ENCODE assay signal across 1 cellular context in genomic region chr16:15509051-15509592, GRCh38.
TF ChIP-seq lines count a peak whose summit lies in the region.

No MANE protein-coding gene starts in this region.

TF ChIP-seq in K562, 482 proteins besides CTCF, POLR2A, EP300 and RAD21 (continued from another document):
- TF ChIP-seq ZNF639 (CRISPR knock-in tag; conservative IDR thresholded peaks at IDR 0.05 in 1 of 2, IDR thresholded peaks at IDR 0.05 in 1 of 2) (no peak), BHLHE40 (IDR thresholded peaks at IDR 0.05; ENCODE audit: low read length) (peak; percentile 37; the same call in 1 of the 2 replicates), FIP1L1 (IDR thresholded peaks at IDR 0.05; ENCODE audit: low read depth, low read length, poor library complexity, severe bottlenecking) (no peak), VEZF1 (CRISPR knock-in tag; IDR thresholded peaks at IDR 0.05) (peak; percentile 91), RAD51 (IDR thresholded peaks at IDR 0.05; ENCODE audit: borderline replicate concordance, low read depth) (peak; percentile 92), HNRNPH1 (optimal IDR thresholded peaks at IDR 0.05; ENCODE audit: low read depth, low read length) (no peak), CREM (IDR thresholded peaks at IDR 0.05; ENCODE audit: low read depth) (peak; percentile 3; the same call in 1 of the 2 replicates), ZNF830 (CRISPR knock-in tag; IDR thresholded peaks at IDR 0.05) (no peak), HDAC6 (IDR thresholded peaks at IDR 0.05; ENCODE audit: low read depth, low read length) (no peak), MAX (CRISPR knock-in tag; IDR thresholded peaks at IDR 0.05) (no peak), SIX5 (IDR thresholded peaks at IDR 0.05; ENCODE audit: borderline replicate concordance in 1 of 2, insufficient read depth in 1 of 2, low read depth in 1 of 2, low read length in 2 of 2) (no peak), USF2 (CRISPR knock-in tag; IDR thresholded peaks at IDR 0.05) (peak; percentile 66), CHD4 (IDR thresholded peaks at IDR 0.05; ENCODE audit: insufficient read depth, insufficient replicate concordance, low read depth, low read length, poor library complexity, severe bottlenecking) (no peak), TFE3 (CRISPR knock-in tag; IDR thresholded peaks at IDR 0.05) (peak; percentile 80), GABPB1 (CRISPR knock-in tag; IDR thresholded peaks at IDR 0.05) (no peak), NFIC (IDR thresholded peaks at IDR 0.05) (no peak), ATF1 (CRISPR knock-in tag; IDR thresholded peaks at IDR 0.05) (no peak), ATF1 (tag; IDR thresholded peaks at IDR 0.05) (0 out of 2 replicates have a peak, but pooled peaks have one; percentile 26), FOXM1 (IDR thresholded peaks at IDR 0.05; ENCODE audit: low read depth) (no peak), FOXM1 (CRISPR knock-in tag; IDR thresholded peaks at IDR 0.05; ENCODE audit: low read depth) (no peak), ZNF121 (CRISPR knock-in tag; conservative IDR thresholded peaks at IDR 0.05) (no peak), DEAF1 (CRISPR knock-in tag; IDR thresholded peaks at IDR 0.05) (no peak), ZNF224 (CRISPR knock-in tag; IDR thresholded peaks at IDR 0.05) (no peak), MCM7 (IDR thresholded peaks at IDR 0.05) (no peak), ZNF583 (CRISPR knock-in tag; IDR thresholded peaks at IDR 0.05) (no peak), NFRKB (IDR thresholded peaks at IDR 0.05; ENCODE audit: low read depth) (no peak), USF1 (CRISPR knock-in tag; IDR thresholded peaks at IDR 0.05) (peak; percentile 73), ZKSCAN8 (CRISPR knock-in tag; IDR thresholded peaks at IDR 0.05) (0 out of 2 replicates have a peak, but pooled peaks have one; percentile 35), TEAD1 (CRISPR knock-in tag; IDR thresholded peaks at IDR 0.05) (no peak), KLF13 (tag; IDR thresholded peaks at IDR 0.05; ENCODE audit: borderline replicate concordance, low read depth) (no peak)
